8 cellular contexts compared by ENCODE assay signal in the genomic region with DNA sequence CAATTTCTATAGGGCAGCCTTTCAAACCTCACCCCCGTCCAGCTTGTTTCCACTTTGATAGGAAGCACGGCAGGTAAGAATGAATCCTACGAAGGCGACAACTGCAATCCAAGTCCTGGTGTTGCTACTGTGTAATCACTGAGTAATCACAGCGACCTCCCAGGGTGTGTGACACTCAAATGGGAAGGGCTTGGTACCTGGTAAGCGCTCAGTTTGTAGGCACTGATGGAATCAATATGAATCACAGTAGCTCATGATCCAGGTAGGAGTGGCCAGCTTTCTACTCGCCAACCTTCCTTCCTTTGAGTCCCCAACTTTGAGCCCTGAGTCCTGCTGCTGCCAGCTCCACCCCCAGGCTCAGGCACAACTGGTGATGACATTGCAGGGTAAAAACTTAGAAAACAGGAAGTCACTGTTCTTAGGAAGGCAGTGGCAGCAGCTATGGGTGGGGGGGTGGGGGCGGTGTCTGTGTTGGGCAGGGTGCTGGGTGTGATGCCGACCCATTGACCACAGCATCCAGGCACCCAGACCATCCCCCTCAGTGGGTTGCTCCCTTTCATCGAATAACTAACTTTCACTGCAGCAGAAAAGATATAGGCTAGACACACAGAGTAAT.
DNase-seq lines count a peak whose midpoint lies in the region; ATAC-seq, FAIRE-seq and TF ChIP-seq lines count a peak whose summit lies in the region.

No MANE protein-coding gene starts in this region.

- TF ChIP-seq POLR2A in GM12878 (IDR thresholded peaks at IDR 0.05; ENCODE audit: low read depth, low read length), result no peak

- peak; percentile 48 for DNase-seq in T-helper 9 cell
- no peak for DNase-seq in GM12878 (ENCODE audit: low read depth, low spot score)
- DNase-seq in stimulated activated CD4-positive, alpha-beta T cell treated with anti-CD3 and anti-CD28 coated beads, Interleukin-15, amount 100 ng/mL, for 48 hours (ENCODE audit: low read depth in 2 of 2), result peak; percentile 64 to 76
- DNase-seq in NCI-H446 treated with DMSO at 0.1 percent for 48 hours (lab: John Stamatoyannopoulos, UW), result no peak
- DNase-seq in NCI-H510A treated with DMSO at 0.1 percent for 48 hours (lab: John Stamatoyannopoulos, UW), result no peak
- no peak for DNase-seq in posterior vena cava (ENCODE audit: low spot score)

- peak overlapping the region; percentile 52; the same call in 1 of the 2 replicates for H3K4me2 ChIP-seq in GM12878 (ENCODE audit: control insufficient read depth, insufficient read depth)

- TF ChIP-seq EP300 in GM12878 (IDR thresholded peaks at IDR 0.05; ENCODE audit: borderline replicate concordance in 1 of 2, control insufficient read depth in 1 of 2, low read depth in 2 of 2, low read length in 2 of 2), result no peak

- no peak overlapping the region for H3K27ac ChIP-seq in GM12878 (ENCODE audit: control insufficient read depth, insufficient read depth)

- H3K4me3 ChIP-seq in GM12878, result no peak overlapping the region

- in situ Hi-C loops in GM12878 (cut with MboI), result loop anchor here (10.0 kb wide), 2 partner anchors 183 to 533 kb away; no protein-coding TSS in a partner anchor

- FAIRE-seq in GM12878 (lab: Jason Lieb, UNC), result no peak

- peak overlapping the region; percentile 10; the same call in 1 of the 2 replicates for H3K9ac ChIP-seq in GM12878 (ENCODE audit: control insufficient read depth, insufficient read depth, low read length)

- RAD21 ChIA-PET in GM12878 (lab: Charles Lee; ENCODE audit: unreplicated experiment), result interaction anchor here (0.6 to 2.0 kb wide), 10 partner anchors 8 to 537 kb away, joined by 3 to 8 read pairs (median 5); no protein-coding TSS in a partner anchor

- intact Hi-C loops in GM12878 (cut with micrococcal nuclease; ENCODE audit: unreplicated experiment), result loop anchor here (10.0 kb wide), 2 partner anchors 323 to 533 kb away; no protein-coding TSS in a partner anchor
- intact Hi-C loops in posterior vena cava (cut with DNase I), result loop anchor here (5.0 to 10.0 kb wide), 2 partner anchors 383 to 565 kb away; no protein-coding TSS in a partner anchor

- CTCF ChIA-PET in GM12878 (lab: Yijun Ruan, JAX), result interaction anchor here (0.6 to 2.7 kb wide), 15 partner anchors 8 to 389 kb away, joined by 3 to 29 read pairs (median 3); a partner anchor contains a TSS

- H3K9me3 ChIP-seq in GM12878 (replicated peaks; ENCODE audit: control insufficient read depth, insufficient read depth, low read length), result no peaks in the 10 kb centered on the region

- no TSS peak for BruUV-seq in GM12878 (replicated peaks; lab: Mats Ljungman, UMichigan)

- peaks cover 10% of the 10 kb centered on the region for H3K4me1 ChIP-seq in GM12878 (ENCODE audit: control insufficient read depth, insufficient read depth, low read length)

- WGBS in GM12878 (ENCODE audit: insufficient coverage, insufficient replicate concordance, low lambda C conversion rate, missing lambda C conversion rate), result 9% methylated on average over 10 of the region's 10 CpGs

- no peaks in the 10 kb centered on the region for H4K20me1 ChIP-seq in GM12878 (ENCODE audit: control insufficient read depth, insufficient read depth)

- SMC1A ChIA-PET in GM12878 (lab: Charles Lee; ENCODE audit: uncharacterized antibody, unreplicated experiment), result interaction anchor here (0.8 to 1.9 kb wide), 8 partner anchors 9 to 381 kb away, joined by 3 to 13 read pairs (median 4); no protein-coding TSS in a partner anchor

- H3K79me2 ChIP-seq in GM12878 (ENCODE audit: control insufficient read depth, insufficient read depth, low read length), result no peaks in the 10 kb centered on the region

- ATAC-seq in GM18508 (IDR thresholded peaks at IDR 0.05; ENCODE audit: insufficient read depth, unreplicated experiment) (peak; percentile 56), HG03432 (IDR thresholded peaks at IDR 0.05; ENCODE audit: unreplicated experiment) (peak; percentile 79), GM12878 (peak; percentile 89)

- H3K36me3 ChIP-seq in GM12878 (ENCODE audit: control insufficient read depth in 2 of 2, insufficient read depth in 2 of 2, low read length in 1 of 2), result no peaks in the 10 kb centered on the region

- POLR2A ChIA-PET in GM12878 (lab: Charles Lee), result interaction anchor here (1.1 kb wide), 1 partner anchor 8 kb away, joined by 3 read pairs; no protein-coding TSS in a partner anchor

- H3K27me3 ChIP-seq in GM12878 (replicated peaks in 1 of 2; ENCODE audit: control insufficient read depth in 2 of 2, insufficient read depth in 2 of 2, low read length in 1 of 2), result no peaks in the 10 kb centered on the region

- TF ChIP-seq RAD21 in GM12878 (IDR thresholded peaks at IDR 0.05; ENCODE audit: insufficient read depth, low read depth, low read length), result no peak

- TF ChIP-seq CTCF in GM12878 (IDR thresholded peaks at IDR 0.05 in 2 of 3, conservative IDR thresholded peaks at IDR 0.05 in 1 of 3; ENCODE audit: control insufficient read depth in 2 of 3, extremely low read depth in 1 of 3, insufficient read depth in 1 of 3, low read depth in 3 of 3, low read length in 3 of 3), result no peak

- peak overlapping the region; percentile 85 for H2AFZ ChIP-seq in GM12878 (ENCODE audit: control insufficient read depth, low read depth, low read length)

TF ChIP-seq in GM12878, 131 proteins besides CTCF, POLR2A, EP300 and RAD21:
- TF ChIP-seq PML (IDR thresholded peaks at IDR 0.05; ENCODE audit: low read length), result no peak
- TF ChIP-seq SPI1 (IDR thresholded peaks at IDR 0.05; ENCODE audit: borderline replicate concordance, insufficient read depth, low read depth, low read length), result peak; percentile 78; the same call in 1 of the 2 replicates

Comparison
In these comparisons a context has a peak if more than half of its experiments do, and no peak if none do; other contexts are left out.
1. DNase-seq: peak in T-helper 9 cell (single experiment) and stimulated activated CD4-positive, alpha-beta T cell treated with anti-CD3 and anti-CD28 coated beads, Interleukin-15, amount 100 ng/mL, for 48 hours (2 of 2); none in GM12878 (single experiment), NCI-H446 treated with DMSO at 0.1 percent for 48 hours (single experiment), NCI-H510A treated with DMSO at 0.1 percent for 48 hours (single experiment) and posterior vena cava (single experiment).
2. Peak in every context shown above with its lines, with median percentiles within 50 percentile points of each other: ATAC-seq.